1 cellular context compared by ENCODE assay signal in the genomic region with DNA sequence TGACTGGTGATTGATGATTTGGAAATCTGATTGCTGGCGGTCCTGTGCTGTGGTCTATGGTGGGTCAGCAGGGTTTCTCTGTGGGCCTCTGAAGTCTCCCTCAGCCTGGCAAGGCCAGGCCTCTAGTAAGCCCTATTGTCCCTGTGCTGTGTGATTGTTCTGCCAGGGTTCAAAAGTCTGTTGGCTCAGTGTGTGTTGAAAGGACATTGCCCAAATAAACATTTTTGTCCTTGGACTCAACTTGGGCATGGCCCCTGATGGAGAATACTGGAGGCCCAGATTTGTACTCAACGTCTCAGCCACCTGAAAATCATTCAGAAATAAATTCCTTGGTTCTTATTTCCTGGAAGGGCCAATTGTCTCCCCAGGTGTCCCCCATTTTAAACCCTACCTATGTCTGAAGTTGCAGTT.
TF ChIP-seq lines count a peak whose summit lies in the region.

No MANE protein-coding gene starts in this region.

TF ChIP-seq in GM23338, 12 proteins besides CTCF, POLR2A, EP300 and RAD21 (continued from another document):
- TF ChIP-seq ZNF462 (CRISPR knock-in tag; IDR thresholded peaks at IDR 0.05), result no peak
- TF ChIP-seq, protein P1, sequence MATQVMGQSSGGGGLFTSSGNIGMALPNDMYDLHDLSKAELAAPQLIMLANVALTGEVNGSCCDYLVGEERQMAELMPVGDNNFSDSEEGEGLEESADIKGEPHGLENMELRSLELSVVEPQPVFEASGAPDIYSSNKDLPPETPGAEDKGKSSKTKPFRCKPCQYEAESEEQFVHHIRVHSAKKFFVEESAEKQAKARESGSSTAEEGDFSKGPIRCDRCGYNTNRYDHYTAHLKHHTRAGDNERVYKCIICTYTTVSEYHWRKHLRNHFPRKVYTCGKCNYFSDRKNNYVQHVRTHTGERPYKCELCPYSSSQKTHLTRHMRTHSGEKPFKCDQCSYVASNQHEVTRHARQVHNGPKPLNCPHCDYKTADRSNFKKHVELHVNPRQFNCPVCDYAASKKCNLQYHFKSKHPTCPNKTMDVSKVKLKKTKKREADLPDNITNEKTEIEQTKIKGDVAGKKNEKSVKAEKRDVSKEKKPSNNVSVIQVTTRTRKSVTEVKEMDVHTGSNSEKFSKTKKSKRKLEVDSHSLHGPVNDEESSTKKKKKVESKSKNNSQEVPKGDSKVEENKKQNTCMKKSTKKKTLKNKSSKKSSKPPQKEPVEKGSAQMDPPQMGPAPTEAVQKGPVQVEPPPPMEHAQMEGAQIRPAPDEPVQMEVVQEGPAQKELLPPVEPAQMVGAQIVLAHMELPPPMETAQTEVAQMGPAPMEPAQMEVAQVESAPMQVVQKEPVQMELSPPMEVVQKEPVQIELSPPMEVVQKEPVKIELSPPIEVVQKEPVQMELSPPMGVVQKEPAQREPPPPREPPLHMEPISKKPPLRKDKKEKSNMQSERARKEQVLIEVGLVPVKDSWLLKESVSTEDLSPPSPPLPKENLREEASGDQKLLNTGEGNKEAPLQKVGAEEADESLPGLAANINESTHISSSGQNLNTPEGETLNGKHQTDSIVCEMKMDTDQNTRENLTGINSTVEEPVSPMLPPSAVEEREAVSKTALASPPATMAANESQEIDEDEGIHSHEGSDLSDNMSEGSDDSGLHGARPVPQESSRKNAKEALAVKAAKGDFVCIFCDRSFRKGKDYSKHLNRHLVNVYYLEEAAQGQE (IDR thresholded peaks at IDR 0.05; ENCODE audit: unreplicated experiment), result no peak
- no peak for TF ChIP-seq EZH2 (IDR thresholded peaks at IDR 0.05; ENCODE audit: low read depth, unreplicated experiment)
- no peak for TF ChIP-seq POLR2AphosphoS5 (IDR thresholded peaks at IDR 0.05; ENCODE audit: low read depth)
